In genomic region chr6:27138837-27139752, GRCh38 we compare ENCODE assay signal across 8 cellular contexts.
A peak's percentile ranks its signal among the peaks of the same experiment; 100 is the strongest.
DNase-seq lines count a peak whose midpoint lies in the region; ATAC-seq and TF ChIP-seq lines count a peak whose summit lies in the region.

No MANE protein-coding gene starts in this region.

- DNase-seq in NOMO-1 (lab: John Stamatoyannopoulos, UW; ENCODE audit: unreplicated experiment in 2 of 2) (peak; percentile 71 to 84), activated T-helper 1 cell treated with Interleukin-2 at 50 U/mL for 16 hours (ENCODE audit: low read depth) (peak; percentile 38), foreskin keratinocyte (peak in 1 of 2 donors; percentile 52), osteoblast (ENCODE audit: insufficient read length, low spot score, missing footprints) (peak; percentile 52), middle frontal gyrus (ENCODE audit: extremely low spot score, low spot score) (no peak), SJCRH30 (no peak)

- peaks cover 9% of the 10 kb centered on the region for H3K79me2 ChIP-seq in osteoblast (ENCODE audit: insufficient read depth, low read length)

- H3K9me3 ChIP-seq in osteoblast (ENCODE audit: low read depth, low read length) (no peaks in the 10 kb centered on the region), SJCRH30 (replicated peaks) (no peaks in the 10 kb centered on the region)

- peak overlapping the region; percentile 52 for H3K27ac ChIP-seq in foreskin keratinocyte
- H3K27ac ChIP-seq in osteoblast (ENCODE audit: low read depth, low read length): peak overlapping the region; percentile 49
- no peak overlapping the region for H3K27ac ChIP-seq in SJCRH30

- H3K27me3 ChIP-seq in foreskin keratinocyte (no peaks in the 10 kb centered on the region), osteoblast (ENCODE audit: insufficient read depth, low read length) (no peaks in the 10 kb centered on the region), SJCRH30 (no peaks in the 10 kb centered on the region)

- TF ChIP-seq CTCF in foreskin keratinocyte (conservative IDR thresholded peaks at IDR 0.05) (no peak), osteoblast (IDR thresholded peaks at IDR 0.05; ENCODE audit: extremely low read depth, low read depth, low read length) (no peak)

- H3K4me1 ChIP-seq in foreskin keratinocyte: no peaks in the 10 kb centered on the region
- peaks cover 8% of the 10 kb centered on the region for H3K4me1 ChIP-seq in osteoblast (ENCODE audit: insufficient read depth, low read length)
- no peaks in the 10 kb centered on the region; the same call in 1 of the 2 replicates for H3K4me1 ChIP-seq in SJCRH30

- ATAC-seq in GM18502 (IDR thresholded peaks at IDR 0.05; ENCODE audit: poor library complexity, unreplicated experiment): peak; percentile 59
- peak; percentile 64 for ATAC-seq in HG02798 (IDR thresholded peaks at IDR 0.05; ENCODE audit: poor library complexity, unreplicated experiment)
- ATAC-seq in foreskin keratinocyte: peak; percentile 35

- peak overlapping the region; percentile 93 for H2AFZ ChIP-seq in osteoblast (ENCODE audit: low read length)

- H3K4me3 ChIP-seq in osteoblast (ENCODE audit: insufficient read depth, low read length) (peak overlapping the region; percentile 80), SJCRH30 (no peak overlapping the region)

- H3K36me3 ChIP-seq in osteoblast (ENCODE audit: insufficient read depth, low read length): no peaks in the 10 kb centered on the region
- H3K36me3 ChIP-seq in SJCRH30: no peaks in the 10 kb centered on the region

- no peaks in the 10 kb centered on the region for H4K20me1 ChIP-seq in osteoblast (ENCODE audit: insufficient read depth, low read length)

- H3K4me2 ChIP-seq in osteoblast (ENCODE audit: insufficient read depth, low read length): peak overlapping the region; percentile 82

Comparison
In these comparisons a context has a peak if more than half of its experiments do, and no peak if none do; other contexts are left out.
1. DNase-seq: peak in NOMO-1 (2 of 2), activated T-helper 1 cell treated with Interleukin-2 at 50 U/mL for 16 hours (single experiment) and osteoblast (single experiment); none in middle frontal gyrus (single experiment) and SJCRH30 (0 of 2).
2. Peak in every context shown above with its lines, with median percentiles within 50 percentile points of each other: ATAC-seq.